ENCODE assay signal across 21 cellular contexts in genomic region chr4:29058519-29058918, GRCh38.
"Had no signal": no experiment of that assay in that cellular context is flagged by ENCODE, and none has a peak within 500 bp of the region (broad histone marks: within the 10 kb centered on the region; RNA-seq: fewer than 3 reads in every experiment).

No MANE protein-coding gene starts in this region.

- H3K4me3 ChIP-seq: dorsolateral prefrontal cortex, gastrocnemius medialis, lung, psoas muscle, right lobe of liver, spleen, thoracic aorta, transverse colon had no signal

- DNase-seq: cortex of kidney; dorsolateral prefrontal cortex; effector CD8-positive, alpha-beta T cell; gastrocnemius medialis; glutamatergic neuron; left colon; left ventricle myocardium superior; mesendoderm; naive thymus-derived CD4-positive, alpha-beta T cell; nephron progenitor cell; psoas muscle; retina; right lobe of liver; spleen; stimulated activated CD4-positive, alpha-beta T cell treated with anti-CD3 and anti-CD28 coated beads, Interleukin-2, amount 100 ng/mL, for 24 hours; stimulated activated CD4-positive, alpha-beta T cell treated with anti-CD3 and anti-CD28 coated beads, Interleukin-4, amount 100 ng/mL, for 4 hours; stimulated activated naive B cell treated with anti-CD40 and anti-IgM and Interleukin-4, amounts not matched to agents 10 μg/mL and 1 μg/mL and 100 μg/mL, for 72 hours; stimulated activated naive CD8-positive, alpha-beta T cell treated with anti-CD3 and anti-CD28 coated beads, Interleukin-15, amount 100 ng/mL, for 72 hours; transverse colon had no signal
